Comparison of ENCODE assay signal across 11 cellular contexts in the genomic region with DNA sequence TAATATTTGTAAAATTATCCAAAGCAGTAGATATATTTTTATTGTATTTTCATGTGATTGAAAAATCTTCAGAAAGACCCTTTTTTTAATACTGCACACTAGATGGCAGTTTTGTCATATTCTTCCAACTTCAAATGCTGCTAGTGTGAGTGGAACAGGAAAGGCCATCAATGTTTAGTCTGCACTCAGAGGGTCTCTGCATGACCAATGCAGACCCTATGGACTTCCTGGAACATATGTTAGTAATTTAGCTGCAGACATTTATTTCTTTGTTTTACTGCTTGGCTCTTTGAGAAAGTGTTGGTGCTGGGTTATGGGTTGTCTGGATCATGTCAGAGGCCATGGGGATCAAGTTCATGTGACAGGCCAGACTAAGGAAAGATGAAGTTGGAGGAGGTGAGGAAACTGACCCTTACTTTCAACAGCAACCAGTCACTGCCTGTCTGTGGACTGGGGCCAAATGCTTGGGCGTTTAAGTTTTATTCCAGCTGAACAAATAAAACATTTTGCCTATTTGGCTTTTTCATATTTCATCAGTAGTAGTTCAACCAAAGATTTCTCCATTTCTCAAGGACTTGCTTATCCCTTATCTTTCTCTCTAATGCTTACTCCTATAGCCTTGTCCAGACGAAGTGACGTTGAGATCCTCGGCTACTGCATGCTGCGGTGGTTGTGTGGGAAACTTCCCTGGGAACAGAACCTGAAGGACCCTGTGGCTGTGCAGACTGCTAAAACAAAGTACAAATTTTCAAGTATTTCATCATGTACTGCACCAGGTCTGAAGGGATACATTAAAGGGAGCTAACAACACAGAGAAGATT.
DNase-seq lines count a peak whose midpoint lies in the region; ATAC-seq and TF ChIP-seq lines count a peak whose summit lies in the region.
"Had no signal": no experiment of that assay in that cellular context is flagged by ENCODE, and none has a peak within 500 bp of the region (broad histone marks: within the 10 kb centered on the region; RNA-seq: fewer than 3 reads in every experiment).

No MANE protein-coding gene starts in this region.

- ATAC-seq in Right ventricle myocardium inferior = peak; percentile 52

- peak in 1 of 2 donors; percentile 45 for TF ChIP-seq CTCF in right atrium auricular region (IDR thresholded peaks at IDR 0.05)
- TF ChIP-seq CTCF in adrenal gland (IDR thresholded peaks at IDR 0.05) = peak in 3 of 6 experiments; percentile 26 to 42 (median 40)

- intact Hi-C loops in Right ventricle myocardium inferior (cut with DNase I) (no loop called here), adrenal gland (cut with DNase I) (no loop called here)

- H3K36me3 ChIP-seq in right atrium auricular region (peaks cover 8% of the 10 kb centered on the region), adrenal gland (replicated peaks in 1 of 2) (no peaks in the 10 kb centered on the region)

- H3K4me1 ChIP-seq in right atrium auricular region (peaks cover 0 to 9% of the 10 kb centered on the region in 2 donors), adrenal gland (replicated peaks in 1 of 2) (peaks cover 0 to 14% of the 10 kb centered on the region in 2 donors)

- H3K27me3 ChIP-seq in right atrium auricular region (no peaks in the 10 kb centered on the region), adrenal gland (no peaks in the 10 kb centered on the region)

- H3K4me3 ChIP-seq in right atrium auricular region (no peak overlapping the region), adrenal gland (no peak overlapping the region)

- no peak for DNase-seq in Right ventricle myocardium inferior (ENCODE audit: missing footprints)
- no peak for DNase-seq in right atrium auricular region (ENCODE audit: low spot score)
- peak in 6 of 7 donors; percentile 28 to 64 (median 42) for DNase-seq in adrenal gland
- DNase-seq in iris pigment epithelial cell (ENCODE audit: low read depth) = peak; percentile 64
- no peak for DNase-seq in iPS-NIHi11 (ENCODE audit: low spot score)
- DNase-seq in UCSD-AML1 (lab: John Stamatoyannopoulos, UW; ENCODE audit: unreplicated experiment) = no peak
- DNase-seq in amniotic stem cell (lab: John Stamatoyannopoulos, UW) = no peak
- DNase-seq in AG08396 (ENCODE audit: low spot score) = no peak
- DNase-seq: GOT3; NCI-H1436; stimulated activated CD4-positive, alpha-beta T cell treated with anti-CD3 and anti-CD28 coated beads, Interleukin-15, amount 100 ng/mL, for 24 hours had no signal

- H3K27ac ChIP-seq in right atrium auricular region (no peak overlapping the region), adrenal gland (peak overlapping the region in 1 of 5 donors; percentile 17)

- WGBS in adrenal gland, 4 donors = 32 to 49% (median 38%) methylated on average over 5 of the region's 5 CpGs

- TF ChIP-seq POLR2A in adrenal gland (IDR thresholded peaks at IDR 0.05) = no peak

- H3K9me3 ChIP-seq in right atrium auricular region = no peaks in the 10 kb centered on the region
- H3K9me3 ChIP-seq in adrenal gland (replicated peaks in 1 of 3) = no peaks in the 10 kb centered on the region

Comparison
In these comparisons a context has a peak if more than half of its experiments do, and no peak if none do; other contexts are left out.
1. DNase-seq: peak in adrenal gland (6 of 7) and iris pigment epithelial cell (single experiment); none in Right ventricle myocardium inferior (single experiment), right atrium auricular region (single experiment), iPS-NIHi11 (single experiment), UCSD-AML1 (single experiment), amniotic stem cell (single experiment) and AG08396 (single experiment).